In the genomic region with DNA sequence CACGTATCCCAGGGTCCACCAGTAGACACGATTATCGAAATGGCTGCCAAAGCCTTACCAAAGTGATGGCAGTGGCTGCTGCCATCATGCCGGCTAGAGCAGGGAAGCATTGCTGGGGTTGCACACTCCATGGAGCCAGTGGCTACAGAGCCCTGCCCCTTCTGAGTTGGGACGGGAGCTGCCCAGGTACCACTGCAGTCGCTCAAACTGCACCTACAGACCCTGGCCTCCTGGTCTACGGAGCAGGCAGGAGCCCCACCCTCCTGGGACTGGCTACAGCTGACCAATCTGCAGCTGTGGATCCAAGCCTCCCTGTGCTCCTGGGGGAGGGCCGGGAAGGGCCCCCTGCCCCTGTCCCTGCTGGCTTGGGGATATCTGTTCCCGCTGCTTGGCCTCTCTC, we compare ENCODE assay signal across 33 cellular contexts.
"Had no signal": no experiment of that assay in that cellular context is flagged by ENCODE, and none has a peak within 500 bp of the region (broad histone marks: within the 10 kb centered on the region; RNA-seq: fewer than 3 reads in every experiment).

No MANE protein-coding gene starts in this region.

- H3K9me3 ChIP-seq: adrenal gland, ascending aorta, gastrocnemius medialis, right lobe of liver, thyroid gland, upper lobe of left lung had no signal

- H3K36me3 ChIP-seq: adrenal gland, ascending aorta, cardiac muscle cell, gastrocnemius medialis, thyroid gland had no signal

- DNase-seq: activated CD4-positive, alpha-beta T cell treated with anti-CD3 and anti-CD28 coated beads for 36 hours; activated CD4-positive, alpha-beta T cell treated with anti-CD3 and anti-CD28 coated beads, Interleukin-2, amount 50 U/mL, for 48 hours; activated CD4-positive, CD25-positive, alpha-beta regulatory T cell; activated CD8-positive, alpha-beta memory T cell treated with anti-CD3 and anti-CD28 coated beads, Interleukin-2, amount 50 U/mL, for 4 hours; activated effector memory CD4-positive, alpha-beta T cell treated with anti-CD3 and anti-CD28 coated beads, Interleukin-2, amount 50 U/mL, for 16 hours; activated naive CD4-positive, alpha-beta T cell treated with anti-CD3 and anti-CD28 coated beads for 36 hours; activated naive CD8-positive, alpha-beta T cell treated with anti-CD3 and anti-CD28 coated beads for 36 hours; activated T-cell treated with anti-CD3 and anti-CD28 coated beads, Interleukin-2, amount 50 U/mL, for 1 hour; adrenal gland; cerebellar nuclear complex; dorsolateral prefrontal cortex; effector memory CD8-positive, alpha-beta T cell; erythroblast; gastrocnemius medialis; left colon; midbrain; naive thymus-derived CD8-positive, alpha-beta T cell; right lobe of liver; stimulated activated CD4-positive, alpha-beta T cell treated with anti-CD3 and anti-CD28 coated beads, Interleukin-12 subunit alpha, Interleukin-12 subunit beta, amount 100 ng/mL, for 4 hours; stimulated activated CD4-positive, alpha-beta T cell treated with anti-CD3 and anti-CD28 coated beads, Interleukin-4, amount 100 ng/mL, for 1 hour; stimulated activated naive CD8-positive, alpha-beta T cell treated with anti-CD3 and anti-CD28 coated beads, Interleukin-15, amount 100 ng/mL, for 72 hours; T-helper 1 cell; thyroid gland had no signal

- H3K27ac Mint-ChIP-seq: activated CD4-positive, alpha-beta T cell treated with anti-CD3 and anti-CD28 coated beads for 36 hours; activated naive CD4-positive, alpha-beta T cell treated with anti-CD3 and anti-CD28 coated beads for 36 hours; activated naive CD8-positive, alpha-beta T cell treated with anti-CD3 and anti-CD28 coated beads for 36 hours; activated T-helper 1 cell treated with anti-CD3 and anti-CD28 coated beads, Interleukin-12 subunit alpha, Interleukin-12 subunit beta, Interleukin-2, Interleukin-4 antibody, amounts not matched to agents 30 ng/mL and 10 ng/mL and 1 ng/mL, durations not matched to agents 14 hours and 24 hours and 36 hours; brain; T-helper 2 cell treated with Interferon-gamma antibody and Interleukin-4, amounts not matched to agents 5 μg/mL and 100 μg/mL, for 36 hours had no signal

- H3K27ac ChIP-seq: ascending aorta, cardiac muscle cell, coronary artery, gastrocnemius medialis, hepatocyte, right lobe of liver, thyroid gland had no signal

- H3K9me3 Mint-ChIP-seq: activated naive CD4-positive, alpha-beta T cell treated with anti-CD3 and anti-CD28 coated beads for 36 hours; activated naive CD8-positive, alpha-beta T cell treated with anti-CD3 and anti-CD28 coated beads for 36 hours; activated T-helper 1 cell treated with anti-CD3 and anti-CD28 coated beads, Interleukin-12 subunit alpha, Interleukin-12 subunit beta, Interleukin-2, Interleukin-4 antibody, amounts not matched to agents 30 ng/mL and 10 ng/mL and 1 ng/mL, durations not matched to agents 14 hours and 24 hours and 36 hours; brain; effector memory CD8-positive, alpha-beta T cell; naive thymus-derived CD8-positive, alpha-beta T cell; neural crest cell; stimulated activated naive CD8-positive, alpha-beta T cell treated with anti-CD3 and anti-CD28 coated beads, Interleukin-15, amount 100 ng/mL, for 72 hours; T-helper 2 cell treated with Interferon-gamma antibody and Interleukin-4, amounts not matched to agents 5 μg/mL and 100 μg/mL, for 36 hours had no signal

- H3K27me3 Mint-ChIP-seq: activated CD4-positive, alpha-beta T cell treated with anti-CD3 and anti-CD28 coated beads for 36 hours; activated naive CD8-positive, alpha-beta T cell treated with anti-CD3 and anti-CD28 coated beads for 36 hours; brain; effector memory CD8-positive, alpha-beta T cell; naive thymus-derived CD8-positive, alpha-beta T cell; stimulated activated naive CD8-positive, alpha-beta T cell treated with anti-CD3 and anti-CD28 coated beads, Interleukin-15, amount 100 ng/mL, for 72 hours had no signal

- H3K4me3 Mint-ChIP-seq: activated CD4-positive, alpha-beta T cell treated with anti-CD3 and anti-CD28 coated beads for 36 hours; activated naive CD4-positive, alpha-beta T cell treated with anti-CD3 and anti-CD28 coated beads for 36 hours; activated naive CD8-positive, alpha-beta T cell treated with anti-CD3 and anti-CD28 coated beads for 36 hours; activated T-helper 1 cell treated with anti-CD3 and anti-CD28 coated beads, Interleukin-12 subunit alpha, Interleukin-12 subunit beta, Interleukin-2, Interleukin-4 antibody, amounts not matched to agents 30 ng/mL and 10 ng/mL and 1 ng/mL, durations not matched to agents 14 hours and 24 hours and 36 hours; brain; effector memory CD8-positive, alpha-beta T cell; naive thymus-derived CD8-positive, alpha-beta T cell; neural crest cell; stimulated activated naive CD8-positive, alpha-beta T cell treated with anti-CD3 and anti-CD28 coated beads, Interleukin-15, amount 100 ng/mL, for 72 hours; T-helper 2 cell treated with Interferon-gamma antibody and Interleukin-4, amounts not matched to agents 5 μg/mL and 100 μg/mL, for 36 hours had no signal

- FAIRE-seq: keratinocyte had no signal

- H3K4me3 ChIP-seq: adrenal gland, ascending aorta, cardiac muscle cell, coronary artery, dorsolateral prefrontal cortex, gastrocnemius medialis, hepatocyte, right lobe of liver, thyroid gland, upper lobe of left lung had no signal

- ATAC-seq: activated CD4-positive, alpha-beta T cell treated with anti-CD3 and anti-CD28 coated beads for 36 hours; effector memory CD8-positive, alpha-beta T cell; gastrocnemius medialis; left colon; naive thymus-derived CD8-positive, alpha-beta T cell; stimulated activated naive CD8-positive, alpha-beta T cell treated with anti-CD3 and anti-CD28 coated beads, Interleukin-15, amount 100 ng/mL, for 72 hours had no signal

- H3K27me3 ChIP-seq: adrenal gland, ascending aorta, cardiac muscle cell, dorsolateral prefrontal cortex, gastrocnemius medialis, hepatocyte, right lobe of liver, thyroid gland, upper lobe of left lung had no signal
